ENCODE assay signal across 8 cellular contexts in genomic region chr1:16903458-16903796, GRCh38. TPM values are rescaled to one million over a fixed set of nuclear protein-coding genes. Genes with fewer than 3 reads are reported as not detected.
DNase-seq lines count a peak whose midpoint lies in the region; ATAC-seq, FAIRE-seq and TF ChIP-seq lines count a peak whose summit lies in the region.

No MANE protein-coding gene starts in this region.

- peak overlapping the region; percentile 42 to 55 (median 46) for H3K4me3 ChIP-seq in Peyer's patch
- H3K4me3 ChIP-seq in small intestine (ENCODE audit: low read depth in 1 of 2, low read length in 2 of 2), result no peak overlapping the region

- no peak for ATAC-seq in GM21528 (IDR thresholded peaks at IDR 0.05; ENCODE audit: low FRiP score, unreplicated experiment)
- no peak for ATAC-seq in GM18907 (IDR thresholded peaks at IDR 0.05; ENCODE audit: unreplicated experiment)

- peak overlapping the region; percentile 89 to 95 (median 92) for H3K27ac ChIP-seq in Peyer's patch
- peak overlapping the region; percentile 98 to 100 for H3K27ac ChIP-seq in small intestine (ENCODE audit: low read depth in 1 of 2, low read length in 1 of 2)

- DNase-seq in GM19239 (ENCODE audit: insufficient read length, low spot score), result no peak
- no peak for DNase-seq in Peyer's patch
- peak; percentile 54 for DNase-seq in globus pallidus (ENCODE audit: low spot score)
- DNase-seq in small intestine, result no peak
- no peak for DNase-seq in ureter (ENCODE audit: low spot score)
- DNase-seq in GM20000 (ENCODE audit: low spot score), result no peak

- TF ChIP-seq CTCF in Peyer's patch (IDR thresholded peaks at IDR 0.05), result no peak
- no peak for TF ChIP-seq CTCF in GM20000 (IDR thresholded peaks at IDR 0.05; ENCODE audit: extremely low read depth, missing control alignments)

- peaks cover 0 to 10% (median 4%) of the 10 kb centered on the region in 4 donors for H3K4me1 ChIP-seq in Peyer's patch
- H3K4me1 ChIP-seq in small intestine (ENCODE audit: control insufficient read depth in 2 of 2, insufficient read depth in 1 of 2, low read depth in 1 of 2, low read length in 1 of 2), result no peaks in the 10 kb centered on the region

- no peaks in the 10 kb centered on the region for H3K36me3 ChIP-seq in Peyer's patch
- H3K36me3 ChIP-seq in small intestine (ENCODE audit: control insufficient read depth in 2 of 2, insufficient read depth in 2 of 2, low read length in 2 of 2), result no peaks in the 10 kb centered on the region

- H3K9me3 ChIP-seq in Peyer's patch, result peaks cover 0 to 13% (median 3%) of the 10 kb centered on the region in 4 donors
- H3K9me3 ChIP-seq in small intestine (ENCODE audit: control insufficient read depth, low read depth), result no peaks in the 10 kb centered on the region

- FAIRE-seq in GM19239 (lab: Jason Lieb, UNC) (peak; percentile 39), small intestine (lab: Jason Lieb, UNC) (no peak)

- no peak for TF ChIP-seq POLR2A in Peyer's patch (IDR thresholded peaks at IDR 0.05)

- H3K27me3 ChIP-seq in Peyer's patch (no peaks in the 10 kb centered on the region), small intestine (ENCODE audit: control insufficient read depth in 2 of 2, insufficient read depth in 2 of 2, low read length in 2 of 2) (no peaks in the 10 kb centered on the region)

RNA-seq across cellular contexts. Expression of gene RNU1-2, which starts 7.6 kb away (rescaled TPM):
- under 1 TPM; under 0.01 TPM for total RNA-seq in Peyer's patch
- not detected for polyA plus RNA-seq in small intestine
- total RNA-seq in ureter, result 1,626 TPM

RNA-seq across cellular contexts. Expression of gene CROCC, which starts 18.3 kb away (rescaled TPM):
- total RNA-seq in Peyer's patch (100 to 1,000 TPM in 1 of 4 donors, 10 to 100 TPM in 3; 14.7 to 298 (median 45.1) TPM), ureter (38.5 TPM)
- 10 to 100 TPM in 1 of 3 donors, 1 to 10 TPM in 2; 2.7 to 13.3 (median 7.2) TPM for polyA plus RNA-seq in small intestine

Comparison
In these comparisons a context has a peak if more than half of its experiments do, and no peak if none do; other contexts are left out.
1. H3K4me3 ChIP-seq: peak in Peyer's patch (4 of 4); none in small intestine (0 of 2).
2. RNA of gene RNU1-2, which starts 7.6 kb away (total RNA-seq): 1,626 TPM in ureter (single experiment); under 0.01 TPM in Peyer's patch; every median in the first group is over 1,000 times any median in the second.